ENCODE assay signal across 31 cellular contexts in the genomic region with DNA sequence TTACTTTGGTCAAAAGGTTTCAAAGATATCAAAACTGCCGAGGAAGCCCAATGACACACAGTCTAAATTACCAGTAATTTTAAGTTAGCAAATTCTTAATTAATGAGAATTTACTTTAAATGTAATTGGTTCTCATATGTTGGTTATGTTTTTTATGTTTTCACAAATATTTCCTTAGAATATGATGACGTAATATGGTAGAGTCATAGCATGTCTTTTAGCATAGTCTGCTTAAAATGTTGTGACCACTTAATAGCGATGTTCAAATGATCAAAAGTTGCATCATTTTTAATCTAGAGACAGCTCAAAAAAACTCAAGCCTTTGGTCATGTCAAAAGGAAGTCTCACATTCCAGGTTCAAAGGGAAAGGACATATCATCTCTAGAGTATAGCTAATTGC.
"Had no signal": no experiment of that assay in that cellular context is flagged by ENCODE, and none has a peak within 500 bp of the region (broad histone marks: within the 10 kb centered on the region; RNA-seq: fewer than 3 reads in every experiment).

No MANE protein-coding gene starts in this region.

- H3K27me3 Mint-ChIP-seq: progenitor cell of endocrine pancreas; stimulated activated memory B cell treated with anti-CD40 and anti-IgM and Interleukin-4, amounts not matched to agents 10 μg/mL and 1 μg/mL and 100 μg/mL, for 72 hours; stimulated activated naive CD8-positive, alpha-beta T cell treated with anti-CD3 and anti-CD28 coated beads, Interleukin-15, amount 100 ng/mL, for 72 hours had no signal

- H3K79me2 ChIP-seq: parathyroid adenoma had no signal

- H3K4me3 ChIP-seq: neural progenitor cell, ovary, psoas muscle, skin epidermis, smooth muscle cell, spleen, suprapubic skin, testis, tibial artery, transverse colon, upper lobe of right lung, vagina had no signal

- H3K4me1 Mint-ChIP-seq: naive thymus-derived CD8-positive, alpha-beta T cell; stimulated activated memory B cell treated with anti-CD40 and anti-IgM and Interleukin-4, amounts not matched to agents 10 μg/mL and 1 μg/mL and 100 μg/mL, for 72 hours; stimulated activated naive CD8-positive, alpha-beta T cell treated with anti-CD3 and anti-CD28 coated beads, Interleukin-15, amount 100 ng/mL, for 72 hours had no signal

- H3K9ac ChIP-seq: neural progenitor cell, parathyroid adenoma had no signal

- H3K4me3 Mint-ChIP-seq: naive thymus-derived CD8-positive, alpha-beta T cell; nephron; neural progenitor cell; stimulated activated memory B cell treated with anti-CD40 and anti-IgM and Interleukin-4, amounts not matched to agents 10 μg/mL and 1 μg/mL and 100 μg/mL, for 72 hours; stimulated activated naive CD8-positive, alpha-beta T cell treated with anti-CD3 and anti-CD28 coated beads, Interleukin-15, amount 100 ng/mL, for 72 hours; type B pancreatic cell had no signal

- H3K36me3 ChIP-seq: neural progenitor cell, ovary, spleen, suprapubic skin, tibial artery, transverse colon, upper lobe of right lung, vagina had no signal

- H3K4me2 ChIP-seq: neural progenitor cell, smooth muscle cell had no signal

- H3K27ac Mint-ChIP-seq: naive thymus-derived CD8-positive, alpha-beta T cell; nephron; neural progenitor cell; progenitor cell of endocrine pancreas; stimulated activated memory B cell treated with anti-CD40 and anti-IgM and Interleukin-4, amounts not matched to agents 10 μg/mL and 1 μg/mL and 100 μg/mL, for 72 hours; stimulated activated naive CD8-positive, alpha-beta T cell treated with anti-CD3 and anti-CD28 coated beads, Interleukin-15, amount 100 ng/mL, for 72 hours; type B pancreatic cell had no signal

- H3K4me1 ChIP-seq: parathyroid adenoma, psoas muscle, spleen, suprapubic skin, testis, tibial artery, transverse colon, upper lobe of right lung, vagina had no signal

- ATAC-seq: naive thymus-derived CD8-positive, alpha-beta T cell; psoas muscle; right cardiac atrium; sciatic nerve; stimulated activated memory B cell treated with anti-CD40 and anti-IgM and Interleukin-4, amounts not matched to agents 10 μg/mL and 1 μg/mL and 100 μg/mL, for 72 hours; stimulated activated naive CD8-positive, alpha-beta T cell treated with anti-CD3 and anti-CD28 coated beads, Interleukin-15, amount 100 ng/mL, for 72 hours; stimulated activated naive CD8-positive, alpha-beta T cell treated with anti-CD3 and anti-CD28 coated beads, Interleukin-15, Interleukin-2, amounts not matched to agents 100 U/mL and 50 U/mL, for 24 hours; upper lobe of right lung had no signal

- H3K9me3 ChIP-seq: ovary, psoas muscle, spleen, suprapubic skin, testis, tibial artery, transverse colon, upper lobe of right lung, vagina had no signal

- H3K9me3 Mint-ChIP-seq: nephron, neural progenitor cell, type B pancreatic cell had no signal

- H2AFZ ChIP-seq: neural progenitor cell, parathyroid adenoma had no signal

- DNase-seq: naive thymus-derived CD8-positive, alpha-beta T cell; occipital lobe; ovary; posterior cingulate gyrus; psoas muscle; right cardiac atrium; spleen; stimulated activated CD4-positive, alpha-beta T cell treated with anti-CD3 and anti-CD28 coated beads, Interleukin-12 subunit alpha, Interleukin-12 subunit beta, amount 100 ng/mL, for 4 hours; stimulated activated CD4-positive, alpha-beta T cell treated with anti-CD3 and anti-CD28 coated beads, Interleukin-1b, Interleukin-23, amount 100 ng/mL, for 48 hours; stimulated activated CD4-positive, alpha-beta T cell treated with anti-CD3 and anti-CD28 coated beads, Interleukin-4, amount 100 ng/mL, for 1 hour; stimulated activated CD4-positive, alpha-beta T cell treated with anti-CD3 and anti-CD28 coated beads, Interleukin-4, amount 100 ng/mL, for 4 hours; stimulated activated CD8-positive, alpha-beta memory T cell treated with anti-CD3 and anti-CD28 coated beads, Interleukin-4, amount 100 ng/mL, for 48 hours; stimulated activated naive CD4-positive, alpha-beta T cell; stimulated activated naive CD8-positive, alpha-beta T cell treated with anti-CD3 and anti-CD28 coated beads, Interleukin-15, amount 100 ng/mL, for 72 hours; stimulated activated naive CD8-positive, alpha-beta T cell treated with anti-CD3 and anti-CD28 coated beads, Interleukin-15, Interleukin-2, amounts not matched to agents 100 U/mL and 50 U/mL, for 24 hours; substantia nigra; testis; tibial artery; transverse colon; upper lobe of right lung had no signal

- H3K36me3 Mint-ChIP-seq: naive thymus-derived CD8-positive, alpha-beta T cell; neural progenitor cell; stimulated activated memory B cell treated with anti-CD40 and anti-IgM and Interleukin-4, amounts not matched to agents 10 μg/mL and 1 μg/mL and 100 μg/mL, for 72 hours; type B pancreatic cell had no signal

- H3K27ac ChIP-seq: neural progenitor cell, ovary, parathyroid adenoma, psoas muscle, skin epidermis, spleen, suprapubic skin, testis, tibial artery, transverse colon, upper lobe of right lung, vagina had no signal

- H3K27me3 ChIP-seq: neural progenitor cell, ovary, spleen, suprapubic skin, testis, tibial artery, transverse colon, upper lobe of right lung, vagina had no signal
